Comparison of ENCODE assay signal across 15 cellular contexts in the genomic region with DNA sequence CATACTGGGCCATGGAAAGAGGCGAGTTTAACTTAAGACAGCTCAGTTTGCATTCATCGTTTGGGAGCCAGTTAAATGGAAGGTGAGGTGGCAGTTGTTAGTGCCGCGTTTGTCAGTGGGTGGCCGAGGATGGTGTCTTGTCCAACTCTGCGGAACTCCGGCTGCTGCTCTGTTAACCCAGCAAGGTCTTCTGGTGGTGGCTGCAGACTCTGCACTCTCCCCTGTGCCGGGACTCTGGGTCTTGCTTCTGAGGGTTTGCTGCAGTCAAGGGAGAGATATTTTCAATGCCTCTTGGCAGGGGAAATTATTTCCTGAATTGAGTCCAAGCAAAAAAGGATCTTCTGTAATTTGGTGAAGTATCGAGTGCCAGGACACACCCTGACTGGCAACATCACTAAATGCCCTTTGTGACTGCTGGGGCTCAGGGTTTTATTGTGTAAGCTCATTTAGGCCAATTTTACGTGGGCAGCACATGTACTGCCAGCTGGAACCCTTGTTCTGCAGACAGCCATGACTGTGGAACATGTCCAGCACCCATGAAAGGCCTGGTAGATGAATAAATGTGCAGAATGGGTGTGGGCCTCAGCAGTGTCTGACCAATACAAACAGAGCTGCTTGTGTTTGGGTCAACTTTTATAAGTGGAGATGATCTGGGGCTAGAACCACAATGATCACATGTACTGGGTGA. TPM values are rescaled to one million over a fixed set of nuclear protein-coding genes. Genes with fewer than 3 reads are reported as not detected.
DNase-seq lines count a peak whose midpoint lies in the region; ATAC-seq, FAIRE-seq and TF ChIP-seq lines count a peak whose summit lies in the region.
"Had no signal": no experiment of that assay in that cellular context is flagged by ENCODE, and none has a peak within 500 bp of the region (broad histone marks: within the 10 kb centered on the region; RNA-seq: fewer than 3 reads in every experiment).

No MANE protein-coding gene starts in this region.

- no peaks in the 10 kb centered on the region for H3K9me3 ChIP-seq in adrenal gland (replicated peaks in 1 of 3)
- H3K9me3 ChIP-seq in pancreas, result no peaks in the 10 kb centered on the region
- no peaks in the 10 kb centered on the region for H3K9me3 ChIP-seq in T-helper 17 cell (ENCODE audit: control insufficient read depth, low read length, poor library complexity, severe bottlenecking)

- H3K4me1 ChIP-seq in ACC112 (ENCODE audit: control insufficient read depth, insufficient read depth, low read length, unreplicated experiment) (peaks cover 52% of the 10 kb centered on the region), adrenal gland (replicated peaks in 1 of 2) (peaks cover 12 to 45% of the 10 kb centered on the region in 2 donors), pancreas (peaks cover 0 to 5% (median 0%) of the 10 kb centered on the region in 3 donors)

- peaks cover 2% of the 10 kb centered on the region for H3K4me1 Mint-ChIP-seq in T-helper 17 cell

- peak; percentile 36 to 67 for ATAC-seq in left cardiac atrium
- ATAC-seq in pancreas, result peak in 3 of 4 donors; percentile 32 to 51 (median 51)
- ATAC-seq in activated naive CD4-positive, alpha-beta T cell treated with anti-CD3 and anti-CD28 coated beads, Interleukin-2, amount 50 U/mL, for 72 hours, result no peak
- ATAC-seq in T-helper 17 cell, result no peak
- ATAC-seq in HG02840 (IDR thresholded peaks at IDR 0.05; ENCODE audit: low FRiP score, unreplicated experiment), result no peak
- no peak for ATAC-seq in HG02588 (IDR thresholded peaks at IDR 0.05; ENCODE audit: unreplicated experiment)
- ATAC-seq: activated T-helper 17 cell treated with anti-CD3 and anti-CD28 coated beads, Interleukin-2, amount 50 U/mL, for 72 hours had no signal

- peaks cover 8% of the 10 kb centered on the region for H3K27me3 Mint-ChIP-seq in T-helper 17 cell

- peaks cover 0 to 6% of the 10 kb centered on the region in 2 donors for H3K36me3 Mint-ChIP-seq in activated naive CD4-positive, alpha-beta T cell treated with anti-CD3 and anti-CD28 coated beads, Interleukin-2, amount 50 U/mL, for 72 hours
- H3K36me3 Mint-ChIP-seq in T-helper 17 cell (ENCODE audit: low read depth), result no peaks in the 10 kb centered on the region

- no peak overlapping the region for H3K27ac Mint-ChIP-seq in activated naive CD4-positive, alpha-beta T cell treated with anti-CD3 and anti-CD28 coated beads, Interleukin-2, amount 50 U/mL, for 72 hours
- H3K27ac Mint-ChIP-seq in T-helper 17 cell, result no peak overlapping the region
- H3K27ac Mint-ChIP-seq: activated T-helper 17 cell treated with anti-CD3 and anti-CD28 coated beads, Interleukin-2, amount 50 U/mL, for 72 hours; T-helper 1 cell treated with Interleukin-12 subunit alpha and Interleukin-12 subunit beta and Interleukin-4 antibody, amounts not matched to agents 30 μg/mL and 1 μg/mL, for 36 hours had no signal

- no peak for TF ChIP-seq POLR2A in adrenal gland (IDR thresholded peaks at IDR 0.05)

- H3K4me3 ChIP-seq in ACC112 (ENCODE audit: low read depth, low read length) (no peak overlapping the region; the same call in 1 of the 2 replicates), adrenal gland (no peak overlapping the region), pancreas (no peak overlapping the region)

- WGBS in adrenal gland, 4 donors, result 48 to 56% (median 52%) methylated on average over 8 to 10 of the region's 10 CpGs
- 60 to 63% methylated on average over 10 of the region's 10 CpGs for WGBS in pancreas, 2 donors

- H2AFZ ChIP-seq in ACC112 (ENCODE audit: low read length, unreplicated experiment), result peak overlapping the region; percentile 62

- H3K79me2 ChIP-seq in ACC112 (ENCODE audit: control insufficient read depth, insufficient read depth, low read length, unreplicated experiment), result no peaks in the 10 kb centered on the region

- no peak for FAIRE-seq in pancreas (lab: Jason Lieb, UNC)
- FAIRE-seq: urothelium cell line had no signal

- DNase-seq in adrenal gland (peak in 6 of 7 donors; percentile 48 to 83 (median 72)), left cardiac atrium (peak; percentile 63), pancreas (no peak), T-helper 17 cell (no peak)
- DNase-seq in activated naive CD4-positive, alpha-beta T cell treated with anti-CD3 and anti-CD28 coated beads, Interleukin-2, amount 50 U/mL, for 72 hours (ENCODE audit: low spot score in 2 of 2), result no peak
- DNase-seq: effector memory CD4-positive, alpha-beta T cell; KG1; NCI-H524; stimulated activated CD4-positive, alpha-beta T cell treated with anti-CD3 and anti-CD28 coated beads, Interleukin-2, amount 100 ng/mL, for 24 hours had no signal

- no peaks in the 10 kb centered on the region for H3K9me3 Mint-ChIP-seq in activated naive CD4-positive, alpha-beta T cell treated with anti-CD3 and anti-CD28 coated beads, Interleukin-2, amount 50 U/mL, for 72 hours
- H3K9me3 Mint-ChIP-seq: activated T-helper 17 cell treated with anti-CD3 and anti-CD28 coated beads, Interleukin-2, amount 50 U/mL, for 72 hours had no signal

- no peak overlapping the region for H3K4me3 Mint-ChIP-seq in T-helper 17 cell
- H3K4me3 Mint-ChIP-seq: activated T-helper 17 cell treated with anti-CD3 and anti-CD28 coated beads, Interleukin-2, amount 50 U/mL, for 72 hours; T-helper 1 cell treated with Interleukin-12 subunit alpha and Interleukin-12 subunit beta and Interleukin-4 antibody, amounts not matched to agents 30 μg/mL and 1 μg/mL, for 36 hours had no signal

- intact Hi-C loops in adrenal gland (cut with DNase I), result no loop called here
- intact Hi-C loops in left cardiac atrium (cut with DNase I), result no loop called here
- intact Hi-C loops in pancreas (cut with DNase I), result no loop called here

- H3K36me3 ChIP-seq in ACC112 (ENCODE audit: insufficient read depth, low read length) (no peaks in the 10 kb centered on the region), adrenal gland (replicated peaks in 1 of 2) (no peaks in the 10 kb centered on the region), pancreas (no peaks in the 10 kb centered on the region)

- peak in 1 of 6 experiments; percentile 9 for TF ChIP-seq CTCF in adrenal gland (IDR thresholded peaks at IDR 0.05)
- no peak for TF ChIP-seq CTCF in pancreas (IDR thresholded peaks at IDR 0.05)

- H3K27ac ChIP-seq in ACC112 (ENCODE audit: low read depth, low read length) (peak overlapping the region; percentile 99), adrenal gland (peak overlapping the region; percentile 1 to 88 (median 82)), pancreas (peak overlapping the region in 2 of 4 donors; percentile 5 to 41)

- H3K27me3 ChIP-seq in ACC112 (ENCODE audit: insufficient read depth, low read length) (no peaks in the 10 kb centered on the region), adrenal gland (no peaks in the 10 kb centered on the region), pancreas (no peaks in the 10 kb centered on the region)

RNA-seq across cellular contexts. Expression of a gene that starts 58.1 kb away (rescaled TPM):
- total RNA-seq in adrenal gland (10 to 100 TPM in 7 of 8 donors, 1 to 10 TPM in 1; 4.5 to 26.0 (median 13.8) TPM), left cardiac atrium (1 to 10 TPM; 3.9 to 8.3 TPM), pancreas (1 to 10 TPM in 5 of 6 donors, under 1 TPM in 1; 0.39 to 3.8 (median 1.7) TPM), T-helper 17 cell (1 to 10 TPM; 1.1 to 1.9 TPM)
- polyA plus RNA-seq in adrenal gland (10 to 100 TPM in 2 of 3 donors, 1 to 10 TPM in 1; 6.7 to 17.9 (median 10.8) TPM), pancreas (1 to 10 TPM in 1 of 2 donors, under 1 TPM in 1; 0.70 to 1.9 TPM)
- total RNA-seq in activated naive CD4-positive, alpha-beta T cell treated with anti-CD3 and anti-CD28 coated beads, Interleukin-2, amount 50 U/mL, for 72 hours, result 10 to 100 TPM; 10.7 to 11.8 TPM

Comparison
In these comparisons a context has a peak if more than half of its experiments do, and no peak if none do; other contexts are left out.
1. DNase-seq: peak in adrenal gland (6 of 7) and left cardiac atrium (single experiment); none in pancreas (0 of 6), activated naive CD4-positive, alpha-beta T cell treated with anti-CD3 and anti-CD28 coated beads, Interleukin-2, amount 50 U/mL, for 72 hours (0 of 2) and T-helper 17 cell (0 of 3).
2. ATAC-seq: peak in left cardiac atrium (2 of 2) and pancreas (3 of 4); none in activated naive CD4-positive, alpha-beta T cell treated with anti-CD3 and anti-CD28 coated beads, Interleukin-2, amount 50 U/mL, for 72 hours (0 of 2), T-helper 17 cell (single experiment), HG02840 (single experiment) and HG02588 (single experiment).